Comparison of ENCODE assay signal across 27 cellular contexts in the genomic region with DNA sequence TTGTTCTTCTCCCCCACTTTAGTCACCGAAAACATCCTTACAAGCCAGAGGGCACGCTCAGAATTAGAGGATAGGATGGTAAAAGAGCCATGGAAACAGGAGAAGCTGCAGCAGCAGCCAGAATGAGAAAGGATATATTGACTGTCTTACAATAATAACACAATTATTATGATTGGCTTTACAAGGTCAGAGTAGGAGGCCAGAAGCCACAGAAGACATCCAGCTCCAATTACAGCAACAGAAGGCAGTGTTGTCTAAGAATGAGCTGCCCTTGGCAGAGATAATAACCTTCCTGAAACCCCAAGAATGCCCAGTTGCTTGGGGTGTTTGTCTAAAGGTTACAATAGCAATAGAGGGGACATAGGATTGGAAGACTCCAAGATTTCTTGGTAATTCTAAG.
"Had no signal": no experiment of that assay in that cellular context is flagged by ENCODE, and none has a peak within 500 bp of the region (broad histone marks: within the 10 kb centered on the region; RNA-seq: fewer than 3 reads in every experiment).

No MANE protein-coding gene starts in this region.

- H3K27me3 ChIP-seq: breast epithelium, foreskin keratinocyte, left lung, neutrophil, pancreas, spleen, transverse colon, uterus had no signal

- H3K27ac ChIP-seq: breast epithelium, foreskin keratinocyte, heart right ventricle, left lung, lower lobe of right lung, neutrophil, pancreas, psoas muscle, spleen, transverse colon, uterus, VCaP had no signal

- H3K9me3 ChIP-seq: breast epithelium, heart right ventricle, left lung, lower lobe of right lung, neutrophil, pancreas, psoas muscle, spleen, transverse colon, uterus had no signal

- H3K4me1 ChIP-seq: breast epithelium, heart right ventricle, left lung, lower lobe of right lung, pancreas, psoas muscle, spleen, transverse colon, uterus had no signal

- DNase-seq: activated CD4-positive, alpha-beta T cell treated with anti-CD3 and anti-CD28 coated beads, Interleukin-2, amount 50 U/mL, for 1 hour; activated CD4-positive, CD25-positive, alpha-beta regulatory T cell treated with anti-CD3 and anti-CD28 coated beads, Interleukin-2, amount 50 U/mL, for 72 hours; activated CD8-positive, alpha-beta T cell treated with anti-CD3 and anti-CD28 coated beads for 36 hours; activated gamma-delta T cell treated with Interleukin-2 at 50 U/mL for 16 hours; activated naive CD4-positive, alpha-beta T cell treated with anti-CD3 and anti-CD28 coated beads, Interleukin-2, amount 50 U/mL, for 16 hours; activated T-cell treated with anti-CD3 and anti-CD28 coated beads, Interleukin-2, amount 50 U/mL, for 4 hours; amygdala; central memory CD4-positive, alpha-beta T cell; endodermal cell; foreskin keratinocyte; heart right ventricle; left lung; lower lobe of right lung; naive B cell; nephron progenitor cell; pancreas; psoas muscle; spleen; stimulated activated naive CD4-positive, alpha-beta T cell; T-helper 9 cell; transverse colon; uterus had no signal

- H3K36me3 ChIP-seq: breast epithelium, heart right ventricle, left lung, lower lobe of right lung, neutrophil, pancreas, spleen, transverse colon, uterus had no signal

- ATAC-seq: activated CD8-positive, alpha-beta T cell treated with anti-CD3 and anti-CD28 coated beads for 36 hours; activated T-cell treated with anti-CD3 and anti-CD28 coated beads, Interleukin-2, amount 50 U/mL, for 4 hours; activated T-helper 17 cell treated with anti-CD3 and anti-CD28 coated beads, Interleukin-2, amount 50 U/mL, for 72 hours; esophagus mucosa; foreskin keratinocyte; heart right ventricle; left lung; lower lobe of right lung; pancreas; psoas muscle had no signal

- H3K4me3 ChIP-seq: breast epithelium, heart right ventricle, left lung, lower lobe of right lung, pancreas, psoas muscle, spleen, transverse colon, uterus had no signal
